1 cellular context compared by ENCODE assay signal in the genomic region with DNA sequence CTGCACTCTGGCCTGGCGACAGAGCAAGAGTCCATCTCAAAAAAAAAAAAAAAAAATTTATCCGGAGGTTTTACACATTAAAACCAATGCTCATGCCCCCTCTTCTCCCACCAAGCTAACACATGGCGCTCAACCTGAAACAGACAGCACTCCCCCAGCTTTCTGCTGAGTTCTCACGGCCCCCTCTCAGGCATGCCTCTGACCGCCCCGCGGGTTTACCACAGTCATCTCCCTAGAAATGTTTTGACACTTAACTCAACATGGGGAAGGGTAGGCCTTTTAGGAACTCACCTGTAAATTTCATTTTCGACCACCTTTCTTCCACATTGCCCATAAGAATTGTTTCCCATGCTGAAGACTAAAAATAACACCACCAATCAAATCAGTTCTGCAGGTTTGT.
TF ChIP-seq lines count a peak whose summit lies in the region.

No MANE protein-coding gene starts in this region.

TF ChIP-seq in WTC11, 78 proteins besides CTCF, POLR2A, EP300 and RAD21 (continued from another document):
- TF ChIP-seq, protein P1, sequence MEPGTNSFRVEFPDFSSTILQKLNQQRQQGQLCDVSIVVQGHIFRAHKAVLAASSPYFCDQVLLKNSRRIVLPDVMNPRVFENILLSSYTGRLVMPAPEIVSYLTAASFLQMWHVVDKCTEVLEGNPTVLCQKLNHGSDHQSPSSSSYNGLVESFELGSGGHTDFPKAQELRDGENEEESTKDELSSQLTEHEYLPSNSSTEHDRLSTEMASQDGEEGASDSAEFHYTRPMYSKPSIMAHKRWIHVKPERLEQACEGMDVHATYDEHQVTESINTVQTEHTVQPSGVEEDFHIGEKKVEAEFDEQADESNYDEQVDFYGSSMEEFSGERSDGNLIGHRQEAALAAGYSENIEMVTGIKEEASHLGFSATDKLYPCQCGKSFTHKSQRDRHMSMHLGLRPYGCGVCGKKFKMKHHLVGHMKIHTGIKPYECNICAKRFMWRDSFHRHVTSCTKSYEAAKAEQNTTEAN (CRISPR knock-in tag; IDR thresholded peaks at IDR 0.05), result no peak
- TF ChIP-seq, protein P2, sequence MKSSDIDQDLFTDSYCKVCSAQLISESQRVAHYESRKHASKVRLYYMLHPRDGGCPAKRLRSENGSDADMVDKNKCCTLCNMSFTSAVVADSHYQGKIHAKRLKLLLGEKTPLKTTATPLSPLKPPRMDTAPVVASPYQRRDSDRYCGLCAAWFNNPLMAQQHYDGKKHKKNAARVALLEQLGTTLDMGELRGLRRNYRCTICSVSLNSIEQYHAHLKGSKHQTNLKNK (CRISPR knock-in tag; IDR thresholded peaks at IDR 0.05), result no peak
- TF ChIP-seq SP1 (CRISPR knock-in tag; conservative IDR thresholded peaks at IDR 0.05), result no peak
- TF ChIP-seq PRRX2 (CRISPR knock-in tag; IDR thresholded peaks at IDR 0.05), result no peak
